Comparison of ENCODE assay signal across 1 cellular context in the genomic region with DNA sequence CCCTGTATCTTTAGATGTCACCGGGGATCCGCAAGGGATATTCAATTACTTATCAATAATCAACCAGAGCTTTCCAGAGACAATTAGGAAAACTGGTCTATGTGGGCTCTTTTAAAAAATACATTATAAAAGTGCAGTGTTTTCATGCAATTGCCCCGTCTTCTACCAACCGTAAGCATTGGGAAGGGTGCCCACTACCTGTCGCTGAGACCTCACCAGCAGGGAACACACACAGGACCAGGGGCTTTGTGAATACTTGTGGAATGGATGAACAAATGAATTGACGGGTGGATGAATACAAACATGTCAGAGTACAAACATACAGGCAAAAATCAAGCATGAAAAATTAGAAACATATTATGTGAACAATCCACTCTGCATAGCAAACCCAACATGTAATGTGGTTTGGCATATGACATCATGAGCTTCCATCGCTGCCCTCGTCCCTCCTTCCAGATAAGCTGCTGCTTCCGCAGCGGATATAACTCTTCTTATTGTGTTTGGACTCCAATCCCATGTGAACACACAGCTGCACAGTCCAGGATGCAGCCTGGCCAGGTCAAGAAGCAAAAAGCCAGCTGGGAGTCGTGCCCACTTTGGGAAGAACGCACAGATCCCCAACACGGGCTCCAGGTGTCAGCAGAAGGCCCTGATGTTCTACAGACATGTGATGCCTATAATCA.
TF ChIP-seq lines count a peak whose summit lies in the region.

No MANE protein-coding gene starts in this region.

TF ChIP-seq in IMR-90, 13 proteins besides CTCF, POLR2A, EP300 and RAD21:
- TF ChIP-seq CHD1 (IDR thresholded peaks at IDR 0.05; ENCODE audit: low read depth, low read length) (no peak), MXI1 (IDR thresholded peaks at IDR 0.05; ENCODE audit: borderline replicate concordance, low read depth, low read length) (no peak), ELK1 (IDR thresholded peaks at IDR 0.05; ENCODE audit: borderline replicate concordance, low read depth, low read length) (no peak), FOS (IDR thresholded peaks at IDR 0.05; ENCODE audit: low read depth, low read length) (no peak), CEBPB (IDR thresholded peaks at IDR 0.05; ENCODE audit: low read depth, low read length) (no peak), NFE2L2 (IDR thresholded peaks at IDR 0.05; ENCODE audit: low read depth, low read length) (no peak), SMC3 (IDR thresholded peaks at IDR 0.05; ENCODE audit: low read depth, low read length) (no peak), BHLHE40 (IDR thresholded peaks at IDR 0.05; ENCODE audit: low read depth, low read length) (no peak), MAZ (IDR thresholded peaks at IDR 0.05; ENCODE audit: borderline replicate concordance, low read depth, low read length) (no peak), RFX5 (IDR thresholded peaks at IDR 0.05; ENCODE audit: low read depth, low read length) (no peak), RCOR1 (IDR thresholded peaks at IDR 0.05; ENCODE audit: insufficient replicate concordance, low read length) (no peak), MAFK (IDR thresholded peaks at IDR 0.05; ENCODE audit: low read depth, low read length) (no peak)
- TF ChIP-seq, protein P1, sequence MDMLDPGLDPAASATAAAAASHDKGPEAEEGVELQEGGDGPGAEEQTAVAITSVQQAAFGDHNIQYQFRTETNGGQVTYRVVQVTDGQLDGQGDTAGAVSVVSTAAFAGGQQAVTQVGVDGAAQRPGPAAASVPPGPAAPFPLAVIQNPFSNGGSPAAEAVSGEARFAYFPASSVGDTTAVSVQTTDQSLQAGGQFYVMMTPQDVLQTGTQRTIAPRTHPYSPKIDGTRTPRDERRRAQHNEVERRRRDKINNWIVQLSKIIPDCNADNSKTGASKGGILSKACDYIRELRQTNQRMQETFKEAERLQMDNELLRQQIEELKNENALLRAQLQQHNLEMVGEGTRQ (IDR thresholded peaks at IDR 0.05; ENCODE audit: low read depth, low read length): no peak
TF ChIP-seq in IMR-90: peak in this region for 0.
